Comparison of ENCODE assay signal across 1 cellular context in the genomic region with DNA sequence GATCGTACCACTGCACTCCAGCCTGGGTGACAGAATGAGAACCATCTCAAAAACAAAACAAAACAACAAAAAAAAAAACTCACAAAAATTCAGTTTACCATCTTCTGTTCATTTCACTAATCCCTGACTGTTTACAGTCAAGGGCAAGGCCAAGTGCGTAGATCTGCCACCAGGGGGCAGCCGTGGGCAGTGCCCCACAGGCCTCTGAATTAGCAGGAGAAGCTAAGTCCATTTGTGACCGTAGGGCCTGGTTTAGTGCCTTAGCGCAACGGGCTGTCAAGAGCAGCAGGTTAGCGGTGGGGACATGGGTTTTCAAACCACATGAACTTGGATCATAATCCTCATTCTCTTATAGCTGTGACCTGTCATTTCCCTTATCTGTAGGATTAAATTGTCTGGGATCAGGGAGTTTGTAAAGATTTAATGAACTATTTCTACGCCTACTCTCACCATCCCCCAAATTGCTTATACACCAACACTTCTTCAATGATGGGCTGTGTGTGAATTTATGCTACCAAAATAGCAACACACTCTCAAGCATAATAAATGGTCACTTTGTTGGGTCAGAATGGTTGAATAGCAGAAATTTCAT.
A peak's percentile ranks its signal among the peaks of the same experiment; 100 is the strongest.
TF ChIP-seq lines count a peak whose summit lies in the region.

No MANE protein-coding gene starts in this region.

TF ChIP-seq in HEK293, 187 proteins besides CTCF, POLR2A, EP300 and RAD21 (continued from another document):
- TF ChIP-seq, protein P1, sequence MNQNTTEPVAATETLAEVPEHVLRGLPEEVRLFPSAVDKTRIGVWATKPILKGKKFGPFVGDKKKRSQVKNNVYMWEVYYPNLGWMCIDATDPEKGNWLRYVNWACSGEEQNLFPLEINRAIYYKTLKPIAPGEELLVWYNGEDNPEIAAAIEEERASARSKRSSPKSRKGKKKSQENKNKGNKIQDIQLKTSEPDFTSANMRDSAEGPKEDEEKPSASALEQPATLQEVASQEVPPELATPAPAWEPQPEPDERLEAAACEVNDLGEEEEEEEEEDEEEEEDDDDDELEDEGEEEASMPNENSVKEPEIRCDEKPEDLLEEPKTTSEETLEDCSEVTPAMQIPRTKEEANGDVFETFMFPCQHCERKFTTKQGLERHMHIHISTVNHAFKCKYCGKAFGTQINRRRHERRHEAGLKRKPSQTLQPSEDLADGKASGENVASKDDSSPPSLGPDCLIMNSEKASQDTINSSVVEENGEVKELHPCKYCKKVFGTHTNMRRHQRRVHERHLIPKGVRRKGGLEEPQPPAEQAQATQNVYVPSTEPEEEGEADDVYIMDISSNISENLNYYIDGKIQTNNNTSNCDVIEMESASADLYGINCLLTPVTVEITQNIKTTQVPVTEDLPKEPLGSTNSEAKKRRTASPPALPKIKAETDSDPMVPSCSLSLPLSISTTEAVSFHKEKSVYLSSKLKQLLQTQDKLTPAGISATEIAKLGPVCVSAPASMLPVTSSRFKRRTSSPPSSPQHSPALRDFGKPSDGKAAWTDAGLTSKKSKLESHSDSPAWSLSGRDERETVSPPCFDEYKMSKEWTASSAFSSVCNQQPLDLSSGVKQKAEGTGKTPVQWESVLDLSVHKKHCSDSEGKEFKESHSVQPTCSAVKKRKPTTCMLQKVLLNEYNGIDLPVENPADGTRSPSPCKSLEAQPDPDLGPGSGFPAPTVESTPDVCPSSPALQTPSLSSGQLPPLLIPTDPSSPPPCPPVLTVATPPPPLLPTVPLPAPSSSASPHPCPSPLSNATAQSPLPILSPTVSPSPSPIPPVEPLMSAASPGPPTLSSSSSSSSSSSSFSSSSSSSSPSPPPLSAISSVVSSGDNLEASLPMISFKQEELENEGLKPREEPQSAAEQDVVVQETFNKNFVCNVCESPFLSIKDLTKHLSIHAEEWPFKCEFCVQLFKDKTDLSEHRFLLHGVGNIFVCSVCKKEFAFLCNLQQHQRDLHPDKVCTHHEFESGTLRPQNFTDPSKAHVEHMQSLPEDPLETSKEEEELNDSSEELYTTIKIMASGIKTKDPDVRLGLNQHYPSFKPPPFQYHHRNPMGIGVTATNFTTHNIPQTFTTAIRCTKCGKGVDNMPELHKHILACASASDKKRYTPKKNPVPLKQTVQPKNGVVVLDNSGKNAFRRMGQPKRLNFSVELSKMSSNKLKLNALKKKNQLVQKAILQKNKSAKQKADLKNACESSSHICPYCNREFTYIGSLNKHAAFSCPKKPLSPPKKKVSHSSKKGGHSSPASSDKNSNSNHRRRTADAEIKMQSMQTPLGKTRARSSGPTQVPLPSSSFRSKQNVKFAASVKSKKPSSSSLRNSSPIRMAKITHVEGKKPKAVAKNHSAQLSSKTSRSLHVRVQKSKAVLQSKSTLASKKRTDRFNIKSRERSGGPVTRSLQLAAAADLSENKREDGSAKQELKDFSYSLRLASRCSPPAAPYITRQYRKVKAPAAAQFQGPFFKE (tag by site-specific recombination; IDR thresholded peaks at IDR 0.05; ENCODE audit: borderline replicate concordance) = no peak
- TF ChIP-seq ZNF175 (tag by site-specific recombination; IDR thresholded peaks at IDR 0.05) = no peak
- TF ChIP-seq GFI1B (tag by site-specific recombination; IDR thresholded peaks at IDR 0.05) = no peak
- TF ChIP-seq, protein P2, sequence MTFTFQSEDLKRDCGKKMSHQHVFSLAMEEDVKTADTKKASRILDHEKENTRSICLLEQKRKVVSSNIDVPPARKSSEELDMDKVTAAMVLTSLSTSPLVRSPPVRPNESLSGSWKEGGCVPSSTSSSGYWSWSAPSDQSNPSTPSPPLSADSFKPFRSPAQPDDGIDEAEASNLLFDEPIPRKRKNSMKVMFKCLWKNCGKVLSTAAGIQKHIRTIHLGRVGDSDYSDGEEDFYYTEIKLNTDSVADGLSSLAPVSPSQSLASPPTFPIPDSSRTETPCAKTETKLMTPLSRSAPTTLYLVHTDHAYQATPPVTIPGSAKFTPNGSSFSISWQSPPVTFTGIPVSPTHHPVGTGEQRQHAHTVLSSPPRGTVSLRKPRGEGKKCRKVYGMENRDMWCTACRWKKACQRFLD (tag by site-specific recombination; IDR thresholded peaks at IDR 0.05) = no peak
- no peak for TF ChIP-seq ZNF600 (tag by site-specific recombination; IDR thresholded peaks at IDR 0.05)
- TF ChIP-seq, protein P3, sequence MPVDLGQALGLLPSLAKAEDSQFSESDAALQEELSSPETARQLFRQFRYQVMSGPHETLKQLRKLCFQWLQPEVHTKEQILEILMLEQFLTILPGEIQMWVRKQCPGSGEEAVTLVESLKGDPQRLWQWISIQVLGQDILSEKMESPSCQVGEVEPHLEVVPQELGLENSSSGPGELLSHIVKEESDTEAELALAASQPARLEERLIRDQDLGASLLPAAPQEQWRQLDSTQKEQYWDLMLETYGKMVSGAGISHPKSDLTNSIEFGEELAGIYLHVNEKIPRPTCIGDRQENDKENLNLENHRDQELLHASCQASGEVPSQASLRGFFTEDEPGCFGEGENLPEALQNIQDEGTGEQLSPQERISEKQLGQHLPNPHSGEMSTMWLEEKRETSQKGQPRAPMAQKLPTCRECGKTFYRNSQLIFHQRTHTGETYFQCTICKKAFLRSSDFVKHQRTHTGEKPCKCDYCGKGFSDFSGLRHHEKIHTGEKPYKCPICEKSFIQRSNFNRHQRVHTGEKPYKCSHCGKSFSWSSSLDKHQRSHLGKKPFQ (tag by site-specific recombination; IDR thresholded peaks at IDR 0.05) = no peak
- TF ChIP-seq ZNF529 (tag by site-specific recombination; IDR thresholded peaks at IDR 0.05; ENCODE audit: insufficient replicate concordance) = no peak
- TF ChIP-seq SALL2 (tag by site-specific recombination; IDR thresholded peaks at IDR 0.05; ENCODE audit: borderline replicate concordance) = no peak
- TF ChIP-seq ZNF10 (tag by site-specific recombination; IDR thresholded peaks at IDR 0.05) = peak; percentile 78
